8 cellular contexts compared by ENCODE assay signal in the genomic region with DNA sequence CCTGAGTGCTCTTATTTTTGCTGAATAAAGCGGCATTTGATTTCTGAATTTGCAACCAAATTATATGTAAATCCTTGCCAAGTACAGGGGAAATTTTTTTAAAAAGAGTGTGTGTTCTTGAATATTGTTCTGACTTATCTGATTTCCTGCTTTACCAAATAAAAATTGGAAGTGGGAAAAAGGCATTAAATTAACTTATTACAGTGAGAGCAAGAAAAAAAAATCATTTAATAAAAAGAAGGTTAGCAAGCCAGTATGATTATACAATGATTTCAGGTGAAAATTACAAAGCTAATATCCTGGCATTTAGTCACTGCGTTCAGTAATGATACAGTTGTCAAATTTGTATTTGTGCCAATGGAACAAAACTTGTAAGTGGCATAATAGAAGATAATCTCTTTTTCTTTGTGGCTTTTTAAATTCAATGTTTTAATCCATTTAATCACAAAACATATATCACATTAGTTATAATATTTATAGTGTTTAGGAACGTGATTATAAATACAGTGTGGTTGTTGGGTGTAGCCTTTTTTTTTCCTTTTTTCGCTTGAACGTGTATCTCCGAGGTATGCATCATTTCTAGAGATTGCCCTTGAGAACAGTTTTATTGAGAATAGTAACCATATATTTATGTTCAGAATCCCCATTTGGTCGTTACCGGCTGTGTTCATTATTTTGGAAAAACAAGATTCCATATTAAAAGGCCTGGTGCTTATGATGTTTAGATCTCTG.
DNase-seq lines count a peak whose midpoint lies in the region; ATAC-seq, FAIRE-seq and TF ChIP-seq lines count a peak whose summit lies in the region.

No MANE protein-coding gene starts in this region.

- H4K20me1 ChIP-seq in BLaER1 (peaks cover 59% of the 10 kb centered on the region), KMS-11 (ENCODE audit: insufficient read depth) (no peaks in the 10 kb centered on the region), neural progenitor cell (ENCODE audit: low read depth) (peaks cover 31% of the 10 kb centered on the region)

- no peaks in the 10 kb centered on the region for H3K36me3 ChIP-seq in BLaER1
- no peaks in the 10 kb centered on the region for H3K36me3 ChIP-seq in KMS-11 (ENCODE audit: insufficient read depth)
- no peaks in the 10 kb centered on the region for H3K36me3 ChIP-seq in neural progenitor cell

- no peak for DNase-seq in central memory CD8-positive, alpha-beta T cell (ENCODE audit: low spot score in 2 of 2)
- DNase-seq in neural progenitor cell (ENCODE audit: low spot score), result no peak
- DNase-seq in putamen (ENCODE audit: low spot score), result no peak
- no peak for DNase-seq in HTR-8/SVneo (ENCODE audit: insufficient read length, low spot score)
- no peak for DNase-seq in occipital lobe (lab: John Stamatoyannopoulos, UW)

- peak overlapping the region; percentile 72 for H3K27ac Mint-ChIP-seq in central memory CD8-positive, alpha-beta T cell (ENCODE audit: low read depth)
- no peak overlapping the region for H3K27ac Mint-ChIP-seq in neural progenitor cell

- FAIRE-seq in HTR-8/SVneo (lab: Jason Lieb, UNC), result no peak

- H3K9ac ChIP-seq in BLaER1 (peak overlapping the region; percentile 90), KMS-11 (peak overlapping the region; percentile 96; the same call in 1 of the 2 replicates), neural progenitor cell (no peak overlapping the region)

- peak overlapping the region; percentile 95 for H3K27ac ChIP-seq in BLaER1
- peak overlapping the region; percentile 96 for H3K27ac ChIP-seq in KMS-11
- H3K27ac ChIP-seq in neural progenitor cell, result no peak overlapping the region

- H3K4me3 ChIP-seq in BLaER1 (peak overlapping the region; percentile 76), KMS-11 (IDR thresholded peaks at IDR 0.05; ENCODE audit: insufficient read depth, low read depth, low read length) (no peak overlapping the region), neural progenitor cell (no peak overlapping the region)

- peak overlapping the region; percentile 80 for H3K4me2 ChIP-seq in BLaER1
- H3K4me2 ChIP-seq in KMS-11, result peak overlapping the region; percentile 100
- H3K4me2 ChIP-seq in neural progenitor cell, result no peak overlapping the region

- no peaks in the 10 kb centered on the region for H3K9me3 Mint-ChIP-seq in central memory CD8-positive, alpha-beta T cell
- no peaks in the 10 kb centered on the region for H3K9me3 Mint-ChIP-seq in neural progenitor cell

- H3K36me3 Mint-ChIP-seq in central memory CD8-positive, alpha-beta T cell (ENCODE audit: insufficient read depth), result peaks cover 4% of the 10 kb centered on the region
- no peaks in the 10 kb centered on the region for H3K36me3 Mint-ChIP-seq in neural progenitor cell

- no peak for ATAC-seq in central memory CD8-positive, alpha-beta T cell (replicated peaks; ENCODE audit: extremely low read depth, poor library complexity, severe bottlenecking)
- no peak for ATAC-seq in GM21360 (IDR thresholded peaks at IDR 0.05; ENCODE audit: unreplicated experiment)

- no peaks in the 10 kb centered on the region for H3K9me3 ChIP-seq in BLaER1
- no peaks in the 10 kb centered on the region for H3K9me3 ChIP-seq in neural progenitor cell (ENCODE audit: low read depth)

- H3K4me1 Mint-ChIP-seq in central memory CD8-positive, alpha-beta T cell, result peaks cover 44% of the 10 kb centered on the region
- peaks cover 5% of the 10 kb centered on the region for H3K4me1 Mint-ChIP-seq in neural progenitor cell

- peaks cover 75% of the 10 kb centered on the region for H3K4me1 ChIP-seq in BLaER1
- peaks cover 30% of the 10 kb centered on the region for H3K4me1 ChIP-seq in KMS-11 (ENCODE audit: low read depth, poor library complexity, severe bottlenecking)
- H3K4me1 ChIP-seq in neural progenitor cell, result peaks cover 5% of the 10 kb centered on the region

- H2AFZ ChIP-seq in KMS-11 (ENCODE audit: low read depth) (0 out of 2 replicates have a peak overlapping the region, but pooled peaks have one; percentile 75), neural progenitor cell (replicated peaks) (no peak overlapping the region)

- no peaks in the 10 kb centered on the region for H3K27me3 Mint-ChIP-seq in central memory CD8-positive, alpha-beta T cell
- H3K27me3 Mint-ChIP-seq in neural progenitor cell (ENCODE audit: insufficient read depth, low read depth), result peaks cover 52% of the 10 kb centered on the region

- H3K4me3 Mint-ChIP-seq in central memory CD8-positive, alpha-beta T cell, result peak overlapping the region; percentile 73
- H3K4me3 Mint-ChIP-seq in neural progenitor cell, result peak overlapping the region; percentile 40

- H3K27me3 ChIP-seq in BLaER1 (peaks cover 96% of the 10 kb centered on the region), KMS-11 (ENCODE audit: insufficient read depth, low read depth) (no peaks in the 10 kb centered on the region), neural progenitor cell (peaks cover 98% of the 10 kb centered on the region)

- H3K79me2 ChIP-seq in KMS-11 (ENCODE audit: insufficient read depth, low read depth) (peaks cover 58% of the 10 kb centered on the region), neural progenitor cell (ENCODE audit: low read depth) (no peaks in the 10 kb centered on the region)

- H3F3A ChIP-seq in neural progenitor cell (ENCODE audit: low read depth), result peaks cover 25% of the 10 kb centered on the region

- no peak for TF ChIP-seq CTCF in KMS-11 (conservative IDR thresholded peaks at IDR 0.05; ENCODE audit: low read depth, low read length)
- no peak for TF ChIP-seq CTCF in neural progenitor cell (IDR thresholded peaks at IDR 0.05)
